Comparison of ENCODE assay signal across 8 cellular contexts in genomic region chr1:58162952-58163550, GRCh38.
A peak's percentile ranks its signal among the peaks of the same experiment; 100 is the strongest.
DNase-seq lines count a peak whose midpoint lies in the region; ATAC-seq, FAIRE-seq and TF ChIP-seq lines count a peak whose summit lies in the region.

No MANE protein-coding gene starts in this region.

- peak overlapping the region; percentile 36; the same call in 1 of the 2 replicates for H2AFZ ChIP-seq in K562 (ENCODE audit: low read depth, low read length)

- H3K79me2 ChIP-seq in K562 (ENCODE audit: control insufficient read depth, insufficient read depth, low read length) = no peaks in the 10 kb centered on the region

- H3K4me1 ChIP-seq in K562 (replicated peaks in 1 of 2; ENCODE audit: control insufficient read depth in 2 of 2, insufficient read depth in 2 of 2, low read length in 2 of 2) = no peaks in the 10 kb centered on the region

- no peak overlapping the region for H3K27ac ChIP-seq in K562 (ENCODE audit: extremely low read depth, low read depth, low read length)

- no peak for TF ChIP-seq EP300 in K562 (IDR thresholded peaks at IDR 0.05; ENCODE audit: low read length)

- no TSS peak for BruUV-seq in K562 (replicated peaks; lab: Mats Ljungman, UMichigan)

- no peak overlapping the region for H3K4me3 ChIP-seq in K562

- no peaks in the 10 kb centered on the region for H3K9me3 ChIP-seq in K562 (replicated peaks; ENCODE audit: control insufficient read depth, insufficient read depth, low read depth, low read length)

- H3K27me3 ChIP-seq in K562 (ENCODE audit: control insufficient read depth in 2 of 2, insufficient read depth in 2 of 2, low read length in 2 of 2) = no peaks in the 10 kb centered on the region

- DNase-seq in DMS153 treated with DMSO at 0.1 percent for 48 hours (lab: John Stamatoyannopoulos, UW; ENCODE audit: unreplicated experiment) = peak; percentile 48
- peak; percentile 71 for DNase-seq in HEK293T (ENCODE audit: extremely low spot score)
- DNase-seq in NCI-H510A (lab: John Stamatoyannopoulos, UW) = peak; percentile 42
- DNase-seq in K562 (ENCODE audit: extremely low read depth in 1 of 4, low spot score in 3 of 4) = peak; percentile 30 to 61 (median 34)
- peak; percentile 55 for DNase-seq in iPS-NIHi11 (ENCODE audit: low spot score)
- DNase-seq in stimulated activated naive CD8-positive, alpha-beta T cell treated with anti-CD3 and anti-CD28 coated beads, Interleukin-15, Interleukin-2, amounts not matched to agents 100 U/mL and 50 U/mL, for 24 hours = peak; percentile 17
- no peak for DNase-seq in activated T-cell treated with anti-CD3 and anti-CD28 coated beads for 4 hours

- peak; percentile 85 for FAIRE-seq in K562 (lab: Jason Lieb, UNC)

- H4K20me1 ChIP-seq in K562 (replicated peaks; ENCODE audit: control insufficient read depth, insufficient read depth, low read length) = no peaks in the 10 kb centered on the region

- H3K9ac ChIP-seq in K562 (ENCODE audit: insufficient read depth in 1 of 2, low read depth in 2 of 2, low read length in 2 of 2) = no peak overlapping the region

- peak in 1 of 2 experiments; percentile 41; a peak in 3 of 4 replicates for TF ChIP-seq RAD21 in K562 (CRISPR knock-in tag; conservative IDR thresholded peaks at IDR 0.05 in 1 of 2, IDR thresholded peaks at IDR 0.05 in 1 of 2)

- TF ChIP-seq CTCF in K562 (IDR thresholded peaks at IDR 0.05 in 2 of 3, conservative IDR thresholded peaks at IDR 0.05 in 1 of 3; ENCODE audit: insufficient read depth in 2 of 3, low read depth in 1 of 3, low read length in 3 of 3) = peak; percentile 59 to 84 (median 79)

- POLR2A ChIA-PET in HEK293T (lab: Yijun Ruan, JAX) = no interaction called here
- POLR2A ChIA-PET in K562 (lab: Yijun Ruan, JAX) = no interaction called here

- 4% methylated on average over 9 of the region's 9 CpGs for WGBS in K562 (ENCODE audit: insufficient coverage, low coverage, missing lambda C conversion rate)

- no peak overlapping the region for H3K4me2 ChIP-seq in K562 (ENCODE audit: insufficient read depth, low read length)

- no peak for TF ChIP-seq POLR2A in K562 (conservative IDR thresholded peaks at IDR 0.05)

- H3K9me1 ChIP-seq in K562 (ENCODE audit: control insufficient read depth, insufficient read depth, low read length) = no peaks in the 10 kb centered on the region

- in situ Hi-C loops in K562 (cut with MboI) = no loop called here

- intact Hi-C loops in K562 (cut with micrococcal nuclease) = loop anchor here (1.0 to 5.0 kb wide), 2 partner anchors 96 to 1331 kb away; no protein-coding TSS in a partner anchor

- CTCF ChIA-PET in HEK293T (lab: Yijun Ruan, JAX) (interaction anchor here (1.1 to 1.2 kb wide), 2 partner anchors 10 to 75 kb away, joined by 3 to 4 read pairs; no protein-coding TSS in a partner anchor), K562 (lab: Yijun Ruan, JAX; ENCODE audit: low intra/inter-chr PET ratio) (interaction anchor here (0.9 kb wide), 1 partner anchor 1331 kb away, joined by 4 read pairs; no protein-coding TSS in a partner anchor)

- H3K36me3 ChIP-seq in K562 (ENCODE audit: control insufficient read depth, insufficient read depth, low read length) = no peaks in the 10 kb centered on the region

- peak; percentile 89 for ATAC-seq in K562
- no peak for ATAC-seq in stimulated activated naive CD8-positive, alpha-beta T cell treated with anti-CD3 and anti-CD28 coated beads, Interleukin-15, Interleukin-2, amounts not matched to agents 100 U/mL and 50 U/mL, for 24 hours
- ATAC-seq in HG02938 (IDR thresholded peaks at IDR 0.05; ENCODE audit: unreplicated experiment) = no peak

TF ChIP-seq in HEK293T, 16 proteins besides CTCF, POLR2A, EP300 and RAD21:
- TF ChIP-seq SP1 (IDR thresholded peaks at IDR 0.05) (no peak), FOXK2 (IDR thresholded peaks at IDR 0.05) (no peak), L3MBTL2 (conservative IDR thresholded peaks at IDR 0.05) (no peak), BHLHE40 (IDR thresholded peaks at IDR 0.05; ENCODE audit: borderline replicate concordance) (no peak), SUZ12 (IDR thresholded peaks at IDR 0.05) (no peak), CTBP1 (IDR thresholded peaks at IDR 0.05; ENCODE audit: borderline replicate concordance) (no peak), TARDBP (IDR thresholded peaks at IDR 0.05) (no peak), FOXM1 (IDR thresholded peaks at IDR 0.05; ENCODE audit: borderline replicate concordance) (no peak), ELF4 (IDR thresholded peaks at IDR 0.05) (no peak), HDGF (IDR thresholded peaks at IDR 0.05; ENCODE audit: borderline replicate concordance) (no peak), LEF1 (IDR thresholded peaks at IDR 0.05; ENCODE audit: borderline replicate concordance) (no peak), ARNT (IDR thresholded peaks at IDR 0.05) (no peak), NFRKB (IDR thresholded peaks at IDR 0.05) (no peak), FOXA1 (IDR thresholded peaks at IDR 0.05) (no peak), PKNOX1 (IDR thresholded peaks at IDR 0.05) (no peak)

TF ChIP-seq in K562, 482 proteins besides CTCF, POLR2A, EP300 and RAD21:
- peak; percentile 41; the same call in 1 of the 2 replicates for TF ChIP-seq KLF16 (IDR thresholded peaks at IDR 0.05)
- TF ChIP-seq NFIC (IDR thresholded peaks at IDR 0.05) = no peak
- TF ChIP-seq SMC3 (conservative IDR thresholded peaks at IDR 0.05; ENCODE audit: insufficient read depth, low read depth, low read length) = 0 out of 2 replicates have a peak, but pooled peaks have one; percentile 42
- TF ChIP-seq MLX (CRISPR knock-in tag; conservative IDR thresholded peaks at IDR 0.05) = no peak
TF ChIP-seq in K562: peak in this region for 2.
